Comparison of ENCODE assay signal across 9 cellular contexts in genomic region chr13:109779876-109780516, GRCh38. TPM values are rescaled to one million over a fixed set of nuclear protein-coding genes. Genes with fewer than 3 reads are reported as not detected.
DNase-seq lines count a peak whose midpoint lies in the region; ATAC-seq and TF ChIP-seq lines count a peak whose summit lies in the region.
"Had no signal": no experiment of that assay in that cellular context is flagged by ENCODE, and none has a peak within 500 bp of the region (broad histone marks: within the 10 kb centered on the region; RNA-seq: fewer than 3 reads in every experiment).

No MANE protein-coding gene starts in this region.

- TF ChIP-seq CTCF in left ventricle myocardium inferior (IDR thresholded peaks at IDR 0.05; ENCODE audit: borderline replicate concordance), result no peak
- TF ChIP-seq CTCF in adrenal gland (IDR thresholded peaks at IDR 0.05), result no peak
- TF ChIP-seq CTCF in right lobe of liver (IDR thresholded peaks at IDR 0.05), result no peak
- no peak for TF ChIP-seq CTCF in upper lobe of left lung (IDR thresholded peaks at IDR 0.05)

- TF ChIP-seq POLR2A in adrenal gland (IDR thresholded peaks at IDR 0.05), result no peak
- TF ChIP-seq POLR2A in right lobe of liver (IDR thresholded peaks at IDR 0.05), result no peak
- TF ChIP-seq POLR2A in upper lobe of left lung (IDR thresholded peaks at IDR 0.05), result no peak

- WGBS in adrenal gland, 4 donors, result 30 to 51% (median 39%) methylated on average over 7 of the region's 7 CpGs
- 46% methylated on average over 6 of the region's 7 CpGs for WGBS in right lobe of liver (ENCODE audit: insufficient coverage, low coverage, low lambda C conversion rate, missing lambda C conversion rate)
- WGBS in upper lobe of left lung, 2 donors, result 72 to 76% methylated on average over 7 of the region's 7 CpGs

- no peak for TF ChIP-seq EP300 in upper lobe of left lung (IDR thresholded peaks at IDR 0.05)

- intact Hi-C loops in left ventricle myocardium inferior (cut with micrococcal nuclease), result loop anchor here (10.0 kb wide), 1 partner anchor 355 kb away; no protein-coding TSS in a partner anchor
- intact Hi-C loops in left cardiac atrium (cut with DNase I), result loop anchor here (5.0 to 10.0 kb wide), 3 partner anchors 325 to 818 kb away; no protein-coding TSS in a partner anchor
- intact Hi-C loops in adrenal gland (cut with DNase I), result loop anchor here (5.0 to 10.0 kb wide), 4 partner anchors 65 to 818 kb away; no protein-coding TSS in a partner anchor
- intact Hi-C loops in right lobe of liver (cut with DNase I), result loop anchor here (10.0 kb wide), 1 partner anchor 635 kb away; no protein-coding TSS in a partner anchor

- ATAC-seq in left cardiac atrium, result no peak
- ATAC-seq in right lobe of liver, result no peak
- ATAC-seq in upper lobe of left lung (ENCODE audit: low FRiP score in 2 of 2), result no peak
- ATAC-seq in HG03095 (IDR thresholded peaks at IDR 0.05; ENCODE audit: unreplicated experiment), result no peak

- no peaks in the 10 kb centered on the region for H3K9me3 ChIP-seq in left ventricle myocardium inferior (replicated peaks)
- H3K9me3 ChIP-seq in adrenal gland (replicated peaks in 1 of 3), result no peaks in the 10 kb centered on the region
- H3K9me3 ChIP-seq in right lobe of liver, result no peaks in the 10 kb centered on the region
- no peaks in the 10 kb centered on the region for H3K9me3 ChIP-seq in upper lobe of left lung

- H3K4me3 ChIP-seq in left ventricle myocardium inferior (peak overlapping the region; percentile 78), adrenal gland (peak overlapping the region in 2 of 4 donors; percentile 36 to 67), right lobe of liver (peak overlapping the region; percentile 39 to 54 (median 53)), upper lobe of left lung (peak overlapping the region; percentile 8 to 93 (median 70))

- H3K27me3 ChIP-seq in left ventricle myocardium inferior (ENCODE audit: low read depth) (peaks cover 7% of the 10 kb centered on the region), adrenal gland (no peaks in the 10 kb centered on the region), right lobe of liver (no peaks in the 10 kb centered on the region), upper lobe of left lung (no peaks in the 10 kb centered on the region)

- peaks cover 88% of the 10 kb centered on the region for H3K4me1 ChIP-seq in left ventricle myocardium inferior
- H3K4me1 ChIP-seq in adrenal gland (replicated peaks in 1 of 2), result peaks cover 47 to 78% of the 10 kb centered on the region in 2 donors
- H3K4me1 ChIP-seq in right lobe of liver, result peaks cover 0 to 50% (median 11%) of the 10 kb centered on the region in 4 donors
- peaks cover 42 to 79% (median 61%) of the 10 kb centered on the region in 4 donors for H3K4me1 ChIP-seq in upper lobe of left lung

- no peak overlapping the region for H3K27ac ChIP-seq in left ventricle myocardium inferior (replicated peaks)
- peak overlapping the region; percentile 3 to 98 (median 82) for H3K27ac ChIP-seq in adrenal gland
- peak overlapping the region; percentile 13 to 91 (median 69) for H3K27ac ChIP-seq in right lobe of liver
- peak overlapping the region in 2 of 4 donors; percentile 54 to 71 for H3K27ac ChIP-seq in upper lobe of left lung
- no peak overlapping the region for H3K27ac ChIP-seq in caudate nucleus (ENCODE audit: low read depth, low read length)

- H3K36me3 ChIP-seq in left ventricle myocardium inferior (peaks cover 31% of the 10 kb centered on the region), adrenal gland (replicated peaks in 1 of 2) (peaks cover 0 to 27% of the 10 kb centered on the region in 2 donors), right lobe of liver (peaks cover 0 to 25% (median 10%) of the 10 kb centered on the region in 4 donors), upper lobe of left lung (peaks cover 17 to 49% (median 30%) of the 10 kb centered on the region in 4 donors)

- no peak for DNase-seq in left ventricle myocardium inferior
- no peak for DNase-seq in left cardiac atrium
- no peak for DNase-seq in adrenal gland
- no peak for DNase-seq in right lobe of liver
- no peak for DNase-seq in upper lobe of left lung
- DNase-seq in OCI-M2 (lab: John Stamatoyannopoulos, UW; ENCODE audit: unreplicated experiment), result no peak
- DNase-seq in caudate nucleus (lab: John Stamatoyannopoulos, UW), result no peak
- DNase-seq: NCI-H446 had no signal

RNA-seq across cellular contexts. Expression of gene IRS2, which starts 6.4 kb away (rescaled TPM):
- total RNA-seq in left ventricle myocardium inferior (14.9 TPM), left cardiac atrium (10 to 100 TPM; 27.9 to 29.6 TPM), adrenal gland (10 to 100 TPM; 43.4 to 84.2 (median 50.2) TPM), right lobe of liver (10 to 100 TPM in 4 of 6 experiments, 1 to 10 TPM in 2; 8.8 to 26.0 (median 17.5) TPM), upper lobe of left lung (10 to 100 TPM; 31.8 to 67.9 (median 46.4) TPM)
- polyA plus RNA-seq in adrenal gland, result 10 to 100 TPM; 11.3 to 15.1 (median 12.8) TPM

Comparison
In these comparisons a context has a peak if more than half of its experiments do, and no peak if none do; other contexts are left out.
1. H3K27ac ChIP-seq: peak in adrenal gland (5 of 5) and right lobe of liver (3 of 3); none in left ventricle myocardium inferior (single experiment) and caudate nucleus (single experiment).